10 cellular contexts compared by ENCODE assay signal in the genomic region with DNA sequence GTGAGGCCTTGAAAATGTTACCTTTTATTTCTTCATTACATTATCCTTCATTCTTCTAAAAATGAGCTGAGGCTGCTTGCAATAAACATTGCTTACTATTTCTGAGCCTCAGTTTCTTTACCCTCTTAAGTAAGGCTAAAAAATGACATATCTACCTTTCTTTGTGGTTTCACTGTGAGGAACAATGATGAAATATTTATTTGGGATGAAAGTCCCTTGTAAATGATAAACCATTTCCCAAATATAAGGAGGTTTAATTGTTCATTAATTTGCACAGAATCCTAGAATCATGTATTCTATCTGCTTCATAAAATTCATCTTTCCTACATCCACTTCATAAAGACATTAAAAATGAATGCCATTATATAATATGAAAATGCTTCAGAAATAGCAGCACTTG.
"Had no signal": no experiment of that assay in that cellular context is flagged by ENCODE, and none has a peak within 500 bp of the region (broad histone marks: within the 10 kb centered on the region; RNA-seq: fewer than 3 reads in every experiment).

No MANE protein-coding gene starts in this region.

- H3K9me3 Mint-ChIP-seq: endodermal cell had no signal

- H3K4me1 ChIP-seq: parathyroid adenoma had no signal

- H3K27ac Mint-ChIP-seq: endodermal cell had no signal

- DNase-seq: activated gamma-delta T cell; brain microvascular endothelial cell; cerebellar nuclear complex; endodermal cell; erythroblast; kidney; left ventricle myocardium superior; stimulated activated CD4-positive, alpha-beta T cell treated with anti-CD3 and anti-CD28 coated beads, Interleukin-4, amount 100 ng/mL, for 4 hours had no signal

- H3K27ac ChIP-seq: brain microvascular endothelial cell, parathyroid adenoma had no signal

- H3K27me3 ChIP-seq: brain microvascular endothelial cell had no signal

- H3K27me3 Mint-ChIP-seq: dendritic cell treated with granulocyte-macrophage colony-stimulating factor and Interleukin-4, amounts not matched to agents 40 ng/mL and 50 ng/mL, for 4 days had no signal

- H3K4me3 Mint-ChIP-seq: dendritic cell treated with granulocyte-macrophage colony-stimulating factor and Interleukin-4, amounts not matched to agents 40 ng/mL and 50 ng/mL, for 4 days; endodermal cell had no signal
